ENCODE assay signal across 1 cellular context in the genomic region with DNA sequence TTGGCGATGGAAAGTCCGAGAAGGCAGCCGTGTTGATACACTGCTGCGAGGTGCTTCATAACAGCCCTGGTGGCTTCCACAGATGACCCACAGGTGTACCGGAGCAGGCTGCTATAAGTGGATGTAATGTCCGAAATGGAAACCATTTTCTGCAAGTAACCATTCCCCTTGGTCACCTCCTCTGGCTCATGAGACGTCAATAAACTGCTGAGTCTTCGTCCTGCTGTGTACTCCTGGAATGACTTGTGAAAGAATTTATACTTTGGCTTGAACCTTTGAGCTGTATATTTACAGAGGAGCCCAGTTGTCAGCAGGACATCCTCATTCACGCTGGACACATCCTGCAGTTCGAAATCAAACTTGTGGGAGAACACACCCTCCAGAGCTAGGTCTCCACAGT.
TF ChIP-seq lines count a peak whose summit lies in the region.

No MANE protein-coding gene starts in this region.

TF ChIP-seq in K562, 482 proteins besides CTCF, POLR2A, EP300 and RAD21:
- TF ChIP-seq KLF10 (CRISPR knock-in tag; IDR thresholded peaks at IDR 0.05) (no peak), NEUROD1 (IDR thresholded peaks at IDR 0.05; ENCODE audit: borderline replicate concordance, low read depth, low read length, partially characterized antibody) (no peak), GATAD2A (IDR thresholded peaks at IDR 0.05) (no peak), NFE2 (IDR thresholded peaks at IDR 0.05; ENCODE audit: low read depth) (0 out of 2 replicates have a peak, but pooled peaks have one; percentile 26), KLF13 (tag; IDR thresholded peaks at IDR 0.05; ENCODE audit: borderline replicate concordance, low read depth) (no peak), ZNF316 (IDR thresholded peaks at IDR 0.05) (peak; percentile 66), TRIM28 (IDR thresholded peaks at IDR 0.05) (no peak), ZNF766 (CRISPR knock-in tag; conservative IDR thresholded peaks at IDR 0.05) (no peak), SRF (CRISPR knock-in tag; IDR thresholded peaks at IDR 0.05) (no peak), GTF2F1 (IDR thresholded peaks at IDR 0.05; ENCODE audit: low read depth, low read length) (no peak), MAFG (tag; conservative IDR thresholded peaks at IDR 0.05) (peak; percentile 55), ZNF561 (CRISPR knock-in tag; conservative IDR thresholded peaks at IDR 0.05) (no peak), FOXP1 (CRISPR knock-in tag; IDR thresholded peaks at IDR 0.05) (no peak), IFI16 (CRISPR knock-in tag; IDR thresholded peaks at IDR 0.05) (no peak), C11orf30 (IDR thresholded peaks at IDR 0.05; ENCODE audit: low read depth) (peak; percentile 44), SMARCC2 (IDR thresholded peaks at IDR 0.05; ENCODE audit: low read depth) (no peak), GATAD2B (IDR thresholded peaks at IDR 0.05; ENCODE audit: borderline replicate concordance) (no peak)
- TF ChIP-seq, protein P1, sequence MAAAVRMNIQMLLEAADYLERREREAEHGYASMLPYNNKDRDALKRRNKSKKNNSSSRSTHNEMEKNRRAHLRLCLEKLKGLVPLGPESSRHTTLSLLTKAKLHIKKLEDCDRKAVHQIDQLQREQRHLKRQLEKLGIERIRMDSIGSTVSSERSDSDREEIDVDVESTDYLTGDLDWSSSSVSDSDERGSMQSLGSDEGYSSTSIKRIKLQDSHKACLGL (CRISPR knock-in tag; IDR thresholded peaks at IDR 0.05; ENCODE audit: borderline replicate concordance, poor library complexity, severe bottlenecking) = no peak
- TF ChIP-seq, protein P2, sequence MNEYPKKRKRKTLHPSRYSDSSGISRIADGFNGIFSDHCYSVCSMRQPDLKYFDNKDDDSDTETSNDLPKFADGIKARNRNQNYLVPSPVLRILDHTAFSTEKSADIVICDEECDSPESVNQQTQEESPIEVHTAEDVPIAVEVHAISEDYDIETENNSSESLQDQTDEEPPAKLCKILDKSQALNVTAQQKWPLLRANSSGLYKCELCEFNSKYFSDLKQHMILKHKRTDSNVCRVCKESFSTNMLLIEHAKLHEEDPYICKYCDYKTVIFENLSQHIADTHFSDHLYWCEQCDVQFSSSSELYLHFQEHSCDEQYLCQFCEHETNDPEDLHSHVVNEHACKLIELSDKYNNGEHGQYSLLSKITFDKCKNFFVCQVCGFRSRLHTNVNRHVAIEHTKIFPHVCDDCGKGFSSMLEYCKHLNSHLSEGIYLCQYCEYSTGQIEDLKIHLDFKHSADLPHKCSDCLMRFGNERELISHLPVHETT (CRISPR knock-in tag; conservative IDR thresholded peaks at IDR 0.05 in 1 of 2, IDR thresholded peaks at IDR 0.05 in 1 of 2) = no peak
- TF ChIP-seq, protein P3, sequence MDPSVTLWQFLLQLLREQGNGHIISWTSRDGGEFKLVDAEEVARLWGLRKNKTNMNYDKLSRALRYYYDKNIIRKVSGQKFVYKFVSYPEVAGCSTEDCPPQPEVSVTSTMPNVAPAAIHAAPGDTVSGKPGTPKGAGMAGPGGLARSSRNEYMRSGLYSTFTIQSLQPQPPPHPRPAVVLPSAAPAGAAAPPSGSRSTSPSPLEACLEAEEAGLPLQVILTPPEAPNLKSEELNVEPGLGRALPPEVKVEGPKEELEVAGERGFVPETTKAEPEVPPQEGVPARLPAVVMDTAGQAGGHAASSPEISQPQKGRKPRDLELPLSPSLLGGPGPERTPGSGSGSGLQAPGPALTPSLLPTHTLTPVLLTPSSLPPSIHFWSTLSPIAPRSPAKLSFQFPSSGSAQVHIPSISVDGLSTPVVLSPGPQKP (CRISPR knock-in tag; IDR thresholded peaks at IDR 0.05) = no peak
- TF ChIP-seq, protein P4, sequence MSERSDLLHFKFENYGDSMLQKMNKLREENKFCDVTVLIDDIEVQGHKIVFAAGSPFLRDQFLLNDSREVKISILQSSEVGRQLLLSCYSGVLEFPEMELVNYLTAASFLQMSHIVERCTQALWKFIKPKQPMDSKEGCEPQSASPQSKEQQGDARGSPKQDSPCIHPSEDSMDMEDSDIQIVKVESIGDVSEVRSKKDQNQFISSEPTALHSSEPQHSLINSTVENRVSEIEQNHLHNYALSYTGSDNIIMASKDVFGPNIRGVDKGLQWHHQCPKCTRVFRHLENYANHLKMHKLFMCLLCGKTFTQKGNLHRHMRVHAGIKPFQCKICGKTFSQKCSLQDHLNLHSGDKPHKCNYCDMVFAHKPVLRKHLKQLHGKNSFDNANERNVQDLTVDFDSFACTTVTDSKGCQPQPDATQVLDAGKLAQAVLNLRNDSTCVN (CRISPR knock-in tag; IDR thresholded peaks at IDR 0.05) = no peak
TF ChIP-seq in K562: peak in this region for 4.
